Comparison of ENCODE assay signal across 8 cellular contexts in the genomic region with DNA sequence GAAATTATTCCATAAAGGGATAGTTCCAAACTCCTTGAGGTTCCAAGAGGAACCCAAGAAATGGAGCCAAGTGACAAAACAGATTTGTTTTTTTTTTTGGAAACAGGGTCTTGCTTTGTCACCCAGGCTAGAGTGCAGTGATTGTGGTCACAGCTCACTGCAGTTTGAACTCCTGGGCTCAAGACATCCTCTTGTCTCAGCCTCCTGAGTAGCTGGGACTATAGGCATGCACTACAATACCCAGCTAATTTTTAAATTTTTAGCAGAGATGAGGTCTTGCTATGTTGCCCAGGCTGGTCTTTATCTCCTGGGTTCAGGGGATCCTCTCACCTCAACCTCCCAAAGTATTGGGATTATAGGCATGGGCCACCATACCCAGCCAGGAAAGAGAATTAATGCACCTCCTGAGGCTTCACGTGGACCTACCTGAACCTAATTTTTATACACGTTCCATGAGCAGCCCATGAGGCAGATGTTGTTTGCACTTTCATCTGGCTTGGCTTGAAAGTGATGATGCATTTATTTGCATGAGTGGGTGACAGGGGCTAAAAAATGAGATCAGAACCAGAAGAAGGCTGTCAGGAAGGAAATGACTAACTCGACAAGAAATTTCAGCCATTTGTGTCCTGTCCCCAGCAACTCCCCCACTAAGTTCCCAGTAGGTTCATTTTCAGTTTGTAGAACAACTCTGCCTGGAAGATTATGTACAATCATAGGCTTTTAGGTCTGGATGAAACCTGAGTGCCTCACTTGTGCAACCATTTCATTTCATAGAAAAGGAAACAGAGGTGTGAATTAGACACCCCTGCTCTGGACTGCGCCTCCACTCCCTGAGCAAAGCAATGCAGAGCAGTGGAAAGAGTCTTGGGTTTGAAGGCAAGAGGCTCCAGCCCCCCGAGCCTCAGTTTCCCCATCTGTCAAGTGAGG. TPM values are rescaled to one million over a fixed set of nuclear protein-coding genes. Genes with fewer than 3 reads are reported as not detected.
DNase-seq lines count a peak whose midpoint lies in the region; ATAC-seq and TF ChIP-seq lines count a peak whose summit lies in the region.

No MANE protein-coding gene starts in this region.

- no peaks in the 10 kb centered on the region for H3K9me2 ChIP-seq in GM23248 (ENCODE audit: insufficient read depth)

- H3K79me2 ChIP-seq in GM23248 (ENCODE audit: insufficient read depth) = no peaks in the 10 kb centered on the region

- H3K9me3 ChIP-seq in GM23248 (ENCODE audit: low read depth) (no peaks in the 10 kb centered on the region), testis (no peaks in the 10 kb centered on the region)

- no peaks in the 10 kb centered on the region for H3K9me3 Mint-ChIP-seq in activated CD4-positive, alpha-beta T cell treated with anti-CD3 and anti-CD28 coated beads for 36 hours (ENCODE audit: low read depth)
- H3K9me3 Mint-ChIP-seq in stimulated activated effector memory CD8-positive, alpha-beta T cell treated with anti-CD3 and anti-CD28 coated beads, Interleukin-12 subunit alpha, Interleukin-12 subunit beta, amount 100 ng/mL, for 72 hours = no peaks in the 10 kb centered on the region

- H3K27me3 ChIP-seq in GM23248 (replicated peaks; ENCODE audit: insufficient read depth) = peaks cover 59% of the 10 kb centered on the region
- no peaks in the 10 kb centered on the region for H3K27me3 ChIP-seq in testis

- no peak overlapping the region for H2AFZ ChIP-seq in GM23248

- peaks cover 31% of the 10 kb centered on the region for H3K27me3 Mint-ChIP-seq in activated CD4-positive, alpha-beta T cell treated with anti-CD3 and anti-CD28 coated beads for 36 hours

- H3K4me3 ChIP-seq in GM23248 (no peak overlapping the region), testis (no peak overlapping the region)

- POLR2A ChIA-PET in activated CD4-positive, alpha-beta T cell treated with anti-CD3 and anti-CD28 coated beads for 36 hours (lab: Charles Lee) = no interaction called here

- H3K4me3 Mint-ChIP-seq in activated CD4-positive, alpha-beta T cell treated with anti-CD3 and anti-CD28 coated beads for 36 hours = peak overlapping the region; percentile 7
- peak overlapping the region; percentile 15 for H3K4me3 Mint-ChIP-seq in stimulated activated effector memory CD8-positive, alpha-beta T cell treated with anti-CD3 and anti-CD28 coated beads, Interleukin-12 subunit alpha, Interleukin-12 subunit beta, amount 100 ng/mL, for 72 hours

- WGBS in GM23248 (ENCODE audit: low coverage in 1 of 2, low lambda C conversion rate in 2 of 2, missing lambda C conversion rate in 2 of 2), 2 experiments = 26 to 28% methylated on average over 5 of the region's 5 CpGs
- WGBS in testis, 2 donors = 71 to 82% methylated on average over 5 of the region's 5 CpGs

- H3K4me1 ChIP-seq in GM23248 (ENCODE audit: insufficient read depth) = peaks cover 12% of the 10 kb centered on the region
- H3K4me1 ChIP-seq in testis = no peaks in the 10 kb centered on the region

- CTCF ChIA-PET in activated CD4-positive, alpha-beta T cell treated with anti-CD3 and anti-CD28 coated beads for 36 hours (lab: Charles Lee) = no interaction called here

- no peaks in the 10 kb centered on the region for H4K20me1 ChIP-seq in GM23248 (ENCODE audit: insufficient read depth)

- no peak for TF ChIP-seq CTCF in testis (IDR thresholded peaks at IDR 0.05)

- in situ Hi-C loops in GM23248 (cut with MboI) = no loop called here

- H3K4me2 ChIP-seq in GM23248 (ENCODE audit: unreplicated experiment) = peak overlapping the region; percentile 66

- peak; percentile 61 for DNase-seq in activated CD4-positive, alpha-beta T cell treated with anti-CD3 and anti-CD28 coated beads for 36 hours
- no peak for DNase-seq in activated CD4-positive, alpha-beta T cell treated with anti-CD3 and anti-CD28 coated beads, Interleukin-2, amount 50 U/mL, for 4 hours
- DNase-seq in GM23248 = peak; percentile 78
- peak; percentile 92 for DNase-seq in M059J (ENCODE audit: low read depth)
- DNase-seq in astrocyte of the hippocampus (ENCODE audit: low read depth, low spot score) = peak; percentile 20
- DNase-seq in stimulated activated effector memory CD8-positive, alpha-beta T cell treated with anti-CD3 and anti-CD28 coated beads, Interleukin-12 subunit alpha, Interleukin-12 subunit beta, amount 100 ng/mL, for 72 hours (ENCODE audit: low spot score in 2 of 2) = no peak
- DNase-seq in testis = no peak
- no peak for DNase-seq in NCI-H2107 treated with DMSO at 0.1 percent for 48 hours (lab: John Stamatoyannopoulos, UW; ENCODE audit: unreplicated experiment)

- no peaks in the 10 kb centered on the region for H3K36me3 Mint-ChIP-seq in activated CD4-positive, alpha-beta T cell treated with anti-CD3 and anti-CD28 coated beads for 36 hours (ENCODE audit: low read depth)
- H3K36me3 Mint-ChIP-seq in stimulated activated effector memory CD8-positive, alpha-beta T cell treated with anti-CD3 and anti-CD28 coated beads, Interleukin-12 subunit alpha, Interleukin-12 subunit beta, amount 100 ng/mL, for 72 hours = no peaks in the 10 kb centered on the region

- H3K36me3 ChIP-seq in GM23248 (ENCODE audit: low read depth) (no peaks in the 10 kb centered on the region), testis (ENCODE audit: low read depth, missing control alignments) (no peaks in the 10 kb centered on the region)

- intact Hi-C loops in activated CD4-positive, alpha-beta T cell treated with anti-CD3 and anti-CD28 coated beads for 36 hours (cut with DNase I, micrococcal nuclease) = loop anchor here (1.0 to 10.0 kb wide), 10 partner anchors 8 to 779 kb away; a partner anchor contains a TSS
- intact Hi-C loops in testis (cut with DNase I; ENCODE audit: low total_unique reads) = no loop called here

- no peak overlapping the region for H3K9ac ChIP-seq in GM23248

- peak; percentile 92 for ATAC-seq in activated CD4-positive, alpha-beta T cell treated with anti-CD3 and anti-CD28 coated beads for 36 hours
- peak; percentile 96 for ATAC-seq in stimulated activated effector memory CD8-positive, alpha-beta T cell treated with anti-CD3 and anti-CD28 coated beads, Interleukin-12 subunit alpha, Interleukin-12 subunit beta, amount 100 ng/mL, for 72 hours

- no peak overlapping the region for H3K27ac ChIP-seq in GM23248
- no peak overlapping the region for H3K27ac ChIP-seq in testis

- TF ChIP-seq POLR2A in testis (IDR thresholded peaks at IDR 0.05) = no peak

- H3K27ac Mint-ChIP-seq in activated CD4-positive, alpha-beta T cell treated with anti-CD3 and anti-CD28 coated beads for 36 hours = peak overlapping the region; percentile 77
- H3K27ac Mint-ChIP-seq in stimulated activated effector memory CD8-positive, alpha-beta T cell treated with anti-CD3 and anti-CD28 coated beads, Interleukin-12 subunit alpha, Interleukin-12 subunit beta, amount 100 ng/mL, for 72 hours = no peak overlapping the region

- peaks cover 39% of the 10 kb centered on the region for H3K4me1 Mint-ChIP-seq in activated CD4-positive, alpha-beta T cell treated with anti-CD3 and anti-CD28 coated beads for 36 hours
- H3K4me1 Mint-ChIP-seq in stimulated activated effector memory CD8-positive, alpha-beta T cell treated with anti-CD3 and anti-CD28 coated beads, Interleukin-12 subunit alpha, Interleukin-12 subunit beta, amount 100 ng/mL, for 72 hours = peaks cover 39% of the 10 kb centered on the region

- H3F3A ChIP-seq in GM23248 (ENCODE audit: insufficient read depth) = peaks cover 5% of the 10 kb centered on the region; the same call in 1 of the 2 replicates

RNA-seq across cellular contexts. Expression of a gene that starts 10.3 kb away (rescaled TPM):
- 100 to 1,000 TPM; 227 to 250 TPM for total RNA-seq in activated CD4-positive, alpha-beta T cell treated with anti-CD3 and anti-CD28 coated beads for 36 hours
- not detected in 2 replicates for total RNA-seq in GM23248 (2014; rRNA removed; shearing (Covaris generic))
- polyA plus RNA-seq in GM23248 (2016; fragmentation: Nextera tagmentation; extraction: Ambion mirVana) (0.31 and 0.58 TPM in 2 replicates), testis (ENCODE audit: insufficient read depth, low read depth, low replicate concordance) (7.2 TPM)
- total RNA-seq in M059J (2014; rRNA removed; shearing (Covaris generic)) = 0.42 and 0.54 TPM in 2 replicates
- total RNA-seq in testis = 10 to 100 TPM; 14.0 to 15.0 TPM

Comparison
In these comparisons a context has a peak if more than half of its experiments do, and no peak if none do; other contexts are left out.
1. DNase-seq: peak in activated CD4-positive, alpha-beta T cell treated with anti-CD3 and anti-CD28 coated beads for 36 hours (single experiment), GM23248 (single experiment), M059J (single experiment) and astrocyte of the hippocampus (single experiment); none in activated CD4-positive, alpha-beta T cell treated with anti-CD3 and anti-CD28 coated beads, Interleukin-2, amount 50 U/mL, for 4 hours (0 of 2), stimulated activated effector memory CD8-positive, alpha-beta T cell treated with anti-CD3 and anti-CD28 coated beads, Interleukin-12 subunit alpha, Interleukin-12 subunit beta, amount 100 ng/mL, for 72 hours (0 of 2), testis (single experiment) and NCI-H2107 treated with DMSO at 0.1 percent for 48 hours (single experiment).
2. RNA of a gene that starts 10.3 kb away (total RNA-seq): 227 to 250 TPM in activated CD4-positive, alpha-beta T cell treated with anti-CD3 and anti-CD28 coated beads for 36 hours; 14.0 to 15.0 TPM in testis, 0.42 to 0.54 TPM in M059J and not detected in GM23248; every median in the first group is over 10 times any median in the second.